Comparison of ENCODE assay signal across 1 cellular context in genomic region chr7:66995045-66995776, GRCh38.
A peak's percentile ranks its signal among the peaks of the same experiment; 100 is the strongest.
TF ChIP-seq lines count a peak whose summit lies in the region.

Gene SBDS (minus strand): TSS chr7:66995586. CDS start chr7:66995417, 169 bp downstream.

TF ChIP-seq in HepG2, 621 proteins besides CTCF, POLR2A, EP300 and RAD21 (continued from another document):
- TF ChIP-seq ZNF142 (CRISPR knock-in tag; IDR thresholded peaks at IDR 0.05) (peak; percentile 65; the same call in 1 of the 2 replicates), ZBTB38 (CRISPR knock-in tag; IDR thresholded peaks at IDR 0.05) (peak; percentile 39; the same call in 1 of the 2 replicates)
